ENCODE assay signal across 19 cellular contexts in the genomic region with DNA sequence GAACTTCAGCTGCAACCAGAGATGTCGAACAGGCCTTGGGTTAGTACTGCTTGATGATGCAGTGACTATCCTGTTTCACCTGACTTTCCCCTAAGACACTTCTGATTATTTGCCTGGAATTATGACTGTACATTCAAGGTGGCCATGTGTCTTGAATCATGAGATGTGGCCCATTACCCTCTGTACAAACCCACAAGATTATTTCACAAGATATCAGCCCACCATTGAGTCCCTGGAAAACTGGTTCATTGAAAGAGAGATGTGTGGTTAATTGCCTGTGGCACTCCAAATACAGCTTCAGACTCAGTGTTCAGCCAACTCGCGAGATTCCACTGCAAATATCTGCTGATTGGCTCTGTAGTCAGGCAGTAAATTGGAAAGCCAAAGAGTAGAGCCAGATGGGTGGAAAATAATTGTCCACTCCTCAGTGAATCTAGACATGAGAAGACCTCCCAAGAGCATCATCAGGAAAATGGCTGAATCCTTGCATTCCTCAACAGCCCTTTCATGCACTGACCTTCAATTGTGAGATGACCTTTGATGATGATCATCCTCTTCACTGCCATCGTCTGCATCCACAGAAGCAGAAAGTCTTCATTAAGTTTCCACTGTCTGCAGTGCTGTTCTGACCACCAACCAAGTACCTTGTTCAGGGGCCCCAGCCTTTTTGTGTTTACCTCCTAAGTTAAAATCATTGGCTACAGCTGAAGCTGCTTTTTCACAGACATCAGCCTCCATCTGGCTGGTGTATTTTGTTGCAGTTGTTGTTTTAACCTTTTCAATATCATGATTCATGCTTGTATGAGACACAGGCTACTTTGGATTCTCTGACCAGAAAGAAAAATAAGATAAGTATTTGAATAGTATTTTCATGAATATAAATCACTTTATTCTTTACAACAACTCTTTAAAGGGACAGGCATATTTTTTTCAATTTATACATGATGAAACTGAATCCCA.
DNase-seq lines count a peak whose midpoint lies in the region; ATAC-seq, FAIRE-seq and TF ChIP-seq lines count a peak whose summit lies in the region.
"Had no signal": no experiment of that assay in that cellular context is flagged by ENCODE, and none has a peak within 500 bp of the region (broad histone marks: within the 10 kb centered on the region; RNA-seq: fewer than 3 reads in every experiment).

No MANE protein-coding gene starts in this region.

- H3K9ac ChIP-seq in SK-N-SH (no peak overlapping the region), astrocyte (ENCODE audit: low read length) (peak overlapping the region; percentile 23)

- intact Hi-C loops in aorta (cut with DNase I): loop anchor here in 1 of 2 donors (5.0 kb wide), 1 partner anchor 237 kb away; no protein-coding TSS in a partner anchor

- ATAC-seq in SK-N-SH treated with all-trans-retinoic acid at 6 μM for 48 hours (no peak), aorta (ENCODE audit: low FRiP score) (peak; percentile 20)
- ATAC-seq: left lung, Right ventricle myocardium inferior had no signal

- no peak overlapping the region for H3K4me3 Mint-ChIP-seq in astrocyte (ENCODE audit: unreplicated experiment)
- H3K4me3 Mint-ChIP-seq: activated naive CD8-positive, alpha-beta T cell; activated T-cell treated with anti-CD3 and anti-CD28 coated beads, Interleukin-2, amount 50 U/mL, for 24 hours; naive B cell had no signal

- no peak for FAIRE-seq in astrocyte (lab: Jason Lieb, UNC)
- FAIRE-seq: GM19239 had no signal

- H3K27ac Mint-ChIP-seq in astrocyte (ENCODE audit: unreplicated experiment): no peak overlapping the region
- H3K27ac Mint-ChIP-seq: activated naive CD8-positive, alpha-beta T cell; activated T-cell treated with anti-CD3 and anti-CD28 coated beads, Interleukin-2, amount 50 U/mL, for 24 hours; naive B cell had no signal

- TF ChIP-seq EP300 in SK-N-SH (IDR thresholded peaks at IDR 0.05; ENCODE audit: borderline replicate concordance in 1 of 2, low read depth in 1 of 2, low read length in 1 of 2): no peak

- CTCF ChIA-PET in SK-N-SH (lab: Yijun Ruan, JAX): interaction anchor here (1.4 kb wide), 2 partner anchors 237 to 250 kb away, joined by 3 read pairs; a partner anchor contains a TSS

- H3K9me3 ChIP-seq in SK-N-SH (no peaks in the 10 kb centered on the region), astrocyte (ENCODE audit: insufficient read depth, low read depth, low read length) (no peaks in the 10 kb centered on the region), aorta (ENCODE audit: control insufficient read depth, low read length) (no peaks in the 10 kb centered on the region)
- H3K9me3 ChIP-seq: Caco-2, left lung, suprapubic skin had no signal

- H3K36me3 ChIP-seq in SK-N-SH (replicated peaks in 1 of 2; ENCODE audit: control insufficient read depth in 1 of 2, insufficient read depth in 2 of 2, low read length in 1 of 2) (no peaks in the 10 kb centered on the region), astrocyte (ENCODE audit: insufficient read depth, low read length) (no peaks in the 10 kb centered on the region), aorta (ENCODE audit: control insufficient read depth in 1 of 2, insufficient read depth in 2 of 2, low read length in 1 of 2) (no peaks in the 10 kb centered on the region)
- H3K36me3 ChIP-seq: left lung, suprapubic skin had no signal

- no peaks in the 10 kb centered on the region for H3K79me2 ChIP-seq in SK-N-SH (ENCODE audit: insufficient read depth)
- no peaks in the 10 kb centered on the region for H3K79me2 ChIP-seq in astrocyte (ENCODE audit: insufficient read depth, low read length)

- peak overlapping the region in 1 of 2 experiments; percentile 55; a peak in 2 of 4 replicates for H3K27ac ChIP-seq in SK-N-SH (ENCODE audit: low read depth in 2 of 2, low read length in 1 of 2)
- peak overlapping the region; percentile 47 for H3K27ac ChIP-seq in astrocyte (ENCODE audit: low read depth, low read length)
- H3K27ac ChIP-seq in aorta (ENCODE audit: low read depth in 1 of 2, low read length in 2 of 2): no peak overlapping the region
- H3K27ac ChIP-seq: left lung, suprapubic skin had no signal

- H2AFZ ChIP-seq in SK-N-SH (ENCODE audit: low read depth) (peak overlapping the region; percentile 33; the same call in 1 of the 2 replicates), astrocyte (ENCODE audit: low read depth, low read length) (no peak overlapping the region)

- no peaks in the 10 kb centered on the region for H3K36me3 Mint-ChIP-seq in astrocyte (ENCODE audit: low read depth, unreplicated experiment)

- peaks cover 33% of the 10 kb centered on the region for H3K4me1 Mint-ChIP-seq in astrocyte (ENCODE audit: low read depth, unreplicated experiment)
- H3K4me1 Mint-ChIP-seq: naive B cell had no signal

- TF ChIP-seq CTCF in SK-N-SH (IDR thresholded peaks at IDR 0.05) (no peak), astrocyte (IDR thresholded peaks at IDR 0.05; ENCODE audit: insufficient read depth, low read depth, low read length) (no peak), fibroblast of villous mesenchyme (IDR thresholded peaks at IDR 0.05; ENCODE audit: insufficient read depth, low read depth, low read length) (no peak)

- peaks cover 11% of the 10 kb centered on the region for H3F3A ChIP-seq in SK-N-SH (replicated peaks; ENCODE audit: insufficient read depth)

- TF ChIP-seq RAD21 in SK-N-SH (IDR thresholded peaks at IDR 0.05; ENCODE audit: low read length): no peak

- POLR2A ChIA-PET in SK-N-SH (lab: Yijun Ruan, JAX): no interaction called here

- peaks cover 6% of the 10 kb centered on the region for H3K27me3 Mint-ChIP-seq in astrocyte (ENCODE audit: low read depth, unreplicated experiment)

- H3K9me3 Mint-ChIP-seq in astrocyte (ENCODE audit: unreplicated experiment): no peaks in the 10 kb centered on the region
- H3K9me3 Mint-ChIP-seq: activated T-cell treated with anti-CD3 and anti-CD28 coated beads, Interleukin-2, amount 50 U/mL, for 24 hours; naive B cell had no signal

- WGBS in SK-N-SH (ENCODE audit: low lambda C conversion rate): 3% methylated on average over 4 of the region's 4 CpGs
- WGBS in aorta, 2 donors: 71 to 74% methylated on average over 4 of the region's 4 CpGs

- H3K27me3 ChIP-seq in SK-N-SH (ENCODE audit: insufficient read depth) (no peaks in the 10 kb centered on the region; the same call in 1 of the 2 replicates), astrocyte (ENCODE audit: insufficient read depth, low read length) (peaks cover 6% of the 10 kb centered on the region), aorta (ENCODE audit: control insufficient read depth in 1 of 2, insufficient read depth in 2 of 2, low read length in 1 of 2) (no peaks in the 10 kb centered on the region)
- H3K27me3 ChIP-seq: left lung, suprapubic skin had no signal

- H4K20me1 ChIP-seq in SK-N-SH (ENCODE audit: insufficient read depth) (no peaks in the 10 kb centered on the region), astrocyte (ENCODE audit: insufficient read depth, low read length) (no peaks in the 10 kb centered on the region)

- H3K4me2 ChIP-seq in SK-N-SH: peak overlapping the region; percentile 35; the same call in 1 of the 2 replicates
- H3K4me2 ChIP-seq in astrocyte (ENCODE audit: low read length): peak overlapping the region; percentile 67

- no peaks in the 10 kb centered on the region for H3K9me2 ChIP-seq in SK-N-SH

- no peak for DNase-seq in SK-N-SH
- DNase-seq in astrocyte (ENCODE audit: low read depth): peak; percentile 78
- peak; percentile 44 for DNase-seq in fibroblast of villous mesenchyme (ENCODE audit: low read depth)
- no peak for DNase-seq in aorta
- no peak for DNase-seq in activated CD4-positive, CD25-positive, alpha-beta regulatory T cell treated with anti-CD3 and anti-CD28 coated beads, Interleukin-2, amount 50 U/mL, for 72 hours
- no peak for DNase-seq in ureter (ENCODE audit: low spot score)
- no peak for DNase-seq in H4 (ENCODE audit: low spot score)
- DNase-seq: 8988T; activated T-cell treated with anti-CD3 and anti-CD28 coated beads, Interleukin-2, amount 50 U/mL, for 24 hours; Caco-2; hypothalamus; left lung; MV-4-11; naive B cell had no signal

- H3K4me3 ChIP-seq in SK-N-SH (ENCODE audit: low read depth in 2 of 2, low read length in 1 of 2) (no peak overlapping the region), astrocyte (ENCODE audit: insufficient read depth, low read depth, low read length) (no peak overlapping the region), fibroblast of villous mesenchyme (ENCODE audit: low read depth, low read length) (no peak overlapping the region), aorta (ENCODE audit: low read length in 2 of 2) (no peak overlapping the region)
- H3K4me3 ChIP-seq: left lung, suprapubic skin had no signal

- H3K4me1 ChIP-seq in SK-N-SH (ENCODE audit: control insufficient read depth in 1 of 2, insufficient read depth in 2 of 2, low read depth in 1 of 2, low read length in 1 of 2): no peaks in the 10 kb centered on the region
- peaks cover 23% of the 10 kb centered on the region for H3K4me1 ChIP-seq in astrocyte (ENCODE audit: insufficient read depth, low read length)
- no peaks in the 10 kb centered on the region for H3K4me1 ChIP-seq in aorta (ENCODE audit: control insufficient read depth in 1 of 2, insufficient read depth in 2 of 2, low read length in 2 of 2)
- H3K4me1 ChIP-seq: Caco-2, left lung, suprapubic skin had no signal

TF ChIP-seq in SK-N-SH, 30 proteins besides CTCF, POLR2A, EP300 and RAD21 (continues in another document):
- no peak for TF ChIP-seq GATA2 (CRISPR knock-in tag; IDR thresholded peaks at IDR 0.05)
- peak; percentile 53; the same call in 1 of the 2 replicates for TF ChIP-seq RXRA (IDR thresholded peaks at IDR 0.05; ENCODE audit: borderline replicate concordance, low read depth)
- TF ChIP-seq, protein P1, sequence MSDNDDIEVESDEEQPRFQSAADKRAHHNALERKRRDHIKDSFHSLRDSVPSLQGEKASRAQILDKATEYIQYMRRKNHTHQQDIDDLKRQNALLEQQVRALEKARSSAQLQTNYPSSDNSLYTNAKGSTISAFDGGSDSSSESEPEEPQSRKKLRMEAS (IDR thresholded peaks at IDR 0.05; ENCODE audit: low read depth): no peak
- TF ChIP-seq TCF12 (IDR thresholded peaks at IDR 0.05): peak; percentile 72
- no peak for TF ChIP-seq YY1 (IDR thresholded peaks at IDR 0.05; ENCODE audit: low read depth)
- TF ChIP-seq POLR2AphosphoS5 (IDR thresholded peaks at IDR 0.05; ENCODE audit: low read depth, low read length): no peak

TF ChIP-seq in SK-N-SH treated with all-trans-retinoic acid at 6 μM for 48 hours, 23 proteins besides CTCF, POLR2A, EP300 and RAD21 (continues in another document):
- TF ChIP-seq TCF4 (CRISPR knock-in tag; IDR thresholded peaks at IDR 0.05; ENCODE audit: borderline replicate concordance) (no peak), ESRRG (CRISPR knock-in tag; IDR thresholded peaks at IDR 0.05) (no peak)

Comparison
In these comparisons a context has a peak if more than half of its experiments do, and no peak if none do; other contexts are left out.
1. DNase-seq: peak in astrocyte (single experiment) and fibroblast of villous mesenchyme (single experiment); none in SK-N-SH (single experiment), aorta (0 of 2), activated CD4-positive, CD25-positive, alpha-beta regulatory T cell treated with anti-CD3 and anti-CD28 coated beads, Interleukin-2, amount 50 U/mL, for 72 hours (single experiment), ureter (single experiment) and H4 (single experiment).